Comparison of ENCODE assay signal across 13 cellular contexts in the genomic region with DNA sequence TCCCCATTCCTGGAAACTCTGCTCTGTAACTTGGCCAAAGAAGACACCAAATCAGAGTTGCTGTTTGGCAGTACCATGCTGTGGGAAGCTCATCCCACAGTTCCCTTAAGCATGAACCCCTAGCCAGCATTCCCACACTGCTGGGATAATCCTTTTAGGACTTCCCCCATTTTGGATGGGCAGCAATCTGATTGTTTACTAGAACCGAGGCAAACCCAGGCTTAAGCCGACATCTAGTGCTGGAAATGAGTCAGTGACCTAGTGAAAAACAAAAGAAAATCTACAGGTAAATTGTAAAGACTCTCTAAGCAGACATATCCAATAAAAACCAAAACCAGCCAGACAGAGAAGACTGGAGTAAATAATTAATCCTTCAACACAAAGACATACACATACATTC. TPM values are rescaled to one million over a fixed set of nuclear protein-coding genes. Genes with fewer than 3 reads are reported as not detected.
DNase-seq lines count a peak whose midpoint lies in the region; ATAC-seq and FAIRE-seq lines count a peak whose summit lies in the region.
"Had no signal": no experiment of that assay in that cellular context is flagged by ENCODE, and none has a peak within 500 bp of the region (broad histone marks: within the 10 kb centered on the region; RNA-seq: fewer than 3 reads in every experiment).

No MANE protein-coding gene starts in this region.

- no peaks in the 10 kb centered on the region for H3K79me2 ChIP-seq in GM23248 (ENCODE audit: insufficient read depth)

- no peak overlapping the region for H3K4me3 ChIP-seq in GM23248

- H3K27me3 Mint-ChIP-seq in activated naive CD4-positive, alpha-beta T cell treated with anti-CD3 and anti-CD28 coated beads, Interleukin-2, amount 50 U/mL, for 24 hours, result peaks cover 32% of the 10 kb centered on the region

- H3K9me3 ChIP-seq in GM23248 (ENCODE audit: low read depth), result no peaks in the 10 kb centered on the region

- H3K9me3 Mint-ChIP-seq in activated naive CD4-positive, alpha-beta T cell treated with anti-CD3 and anti-CD28 coated beads, Interleukin-2, amount 50 U/mL, for 24 hours, result peaks cover 13% of the 10 kb centered on the region
- peaks cover 0 to 6% of the 10 kb centered on the region in 2 donors for H3K9me3 Mint-ChIP-seq in activated naive CD4-positive, alpha-beta T cell treated with anti-CD3 and anti-CD28 coated beads, Interleukin-2, amount 50 U/mL, for 72 hours

- no peak overlapping the region for H3K4me2 ChIP-seq in GM23248 (ENCODE audit: unreplicated experiment)

- no peak overlapping the region for H3K27ac ChIP-seq in GM23248
- H3K27ac ChIP-seq: HL-60 had no signal

- 0 out of 2 replicates have a peak, but pooled peaks cover 8% of the 10 kb centered on the region for H3K27me3 ChIP-seq in GM23248 (replicated peaks; ENCODE audit: insufficient read depth)

- H3K9ac ChIP-seq in GM23248, result no peak overlapping the region

- peaks cover 9% of the 10 kb centered on the region for H3K36me3 Mint-ChIP-seq in activated naive CD4-positive, alpha-beta T cell treated with anti-CD3 and anti-CD28 coated beads, Interleukin-2, amount 50 U/mL, for 24 hours
- peaks cover 7 to 11% of the 10 kb centered on the region in 2 donors for H3K36me3 Mint-ChIP-seq in activated naive CD4-positive, alpha-beta T cell treated with anti-CD3 and anti-CD28 coated beads, Interleukin-2, amount 50 U/mL, for 72 hours

- peaks cover 8% of the 10 kb centered on the region for H3K4me1 Mint-ChIP-seq in activated naive CD4-positive, alpha-beta T cell treated with anti-CD3 and anti-CD28 coated beads, Interleukin-2, amount 50 U/mL, for 24 hours

- peak; percentile 62 for FAIRE-seq in urothelium cell line (lab: Jason Lieb, UNC)

- H3K4me1 ChIP-seq in GM23248 (ENCODE audit: insufficient read depth), result no peaks in the 10 kb centered on the region

- H3F3A ChIP-seq in GM23248 (ENCODE audit: insufficient read depth), result no peaks in the 10 kb centered on the region

- DNase-seq in activated naive CD4-positive, alpha-beta T cell treated with anti-CD3 and anti-CD28 coated beads, Interleukin-2, amount 50 U/mL, for 72 hours (ENCODE audit: low spot score in 2 of 2), result no peak
- DNase-seq in OCI-M1 (lab: John Stamatoyannopoulos, UW) (peak; percentile 27), fibroblast of peridontal ligament (ENCODE audit: extremely low read depth) (peak; percentile 8), urothelium cell line (ENCODE audit: low spot score) (no peak), NCI-H345 (lab: John Stamatoyannopoulos, UW) (no peak), GM23248 (no peak)
- DNase-seq: activated CD4-positive, alpha-beta T cell treated with anti-CD3 and anti-CD28 coated beads for 36 hours; activated effector memory CD4-positive, alpha-beta T cell treated with Interleukin-2 at 50 U/mL for 16 hours; NCI-H187; SHP77 had no signal

- H2AFZ ChIP-seq in GM23248, result no peak overlapping the region

- H4K20me1 ChIP-seq in GM23248 (ENCODE audit: insufficient read depth), result no peaks in the 10 kb centered on the region

- peak overlapping the region; percentile 11 for H3K27ac Mint-ChIP-seq in activated naive CD4-positive, alpha-beta T cell treated with anti-CD3 and anti-CD28 coated beads, Interleukin-2, amount 50 U/mL, for 24 hours
- no peak overlapping the region for H3K27ac Mint-ChIP-seq in activated naive CD4-positive, alpha-beta T cell treated with anti-CD3 and anti-CD28 coated beads, Interleukin-2, amount 50 U/mL, for 72 hours
- H3K27ac Mint-ChIP-seq: activated CD4-positive, alpha-beta T cell treated with anti-CD3 and anti-CD28 coated beads for 36 hours had no signal

- WGBS in GM23248 (ENCODE audit: low coverage in 1 of 2, low lambda C conversion rate in 2 of 2, missing lambda C conversion rate in 2 of 2), 2 experiments, result 5 to 18% methylated on average over 2 of the region's 2 CpGs

- H3K9me2 ChIP-seq in GM23248 (ENCODE audit: insufficient read depth), result no peaks in the 10 kb centered on the region

- no peaks in the 10 kb centered on the region for H3K36me3 ChIP-seq in GM23248 (ENCODE audit: low read depth)

- H3K4me3 Mint-ChIP-seq in activated naive CD4-positive, alpha-beta T cell treated with anti-CD3 and anti-CD28 coated beads, Interleukin-2, amount 50 U/mL, for 24 hours, result no peak overlapping the region
- H3K4me3 Mint-ChIP-seq: activated CD4-positive, alpha-beta T cell treated with anti-CD3 and anti-CD28 coated beads for 36 hours had no signal

- in situ Hi-C loops in GM23248 (cut with MboI), result no loop called here

- ATAC-seq in activated naive CD4-positive, alpha-beta T cell treated with anti-CD3 and anti-CD28 coated beads, Interleukin-2, amount 50 U/mL, for 72 hours, result no peak
- ATAC-seq in HG02885 (IDR thresholded peaks at IDR 0.05; ENCODE audit: poor library complexity, unreplicated experiment), result no peak
- ATAC-seq: activated CD4-positive, alpha-beta T cell treated with anti-CD3 and anti-CD28 coated beads for 36 hours had no signal

RNA-seq across cellular contexts. Expression of a gene that starts 5.2 kb away (rescaled TPM):
- 1 to 10 TPM in 1 of 2 donors, not detected in 1; 1.1 TPM for total RNA-seq in activated naive CD4-positive, alpha-beta T cell treated with anti-CD3 and anti-CD28 coated beads, Interleukin-2, amount 50 U/mL, for 72 hours
- total RNA-seq in GM23248 (2014; rRNA removed; shearing (Covaris generic)), result not detected in 2 replicates
- polyA plus RNA-seq in GM23248 (2016; fragmentation: Nextera tagmentation; extraction: Ambion mirVana), result not detected in 2 replicates

RNA-seq across cellular contexts. Expression of a gene that starts 17.4 kb away (rescaled TPM):
- 100 to 1,000 TPM; 121 to 138 TPM for total RNA-seq in activated naive CD4-positive, alpha-beta T cell treated with anti-CD3 and anti-CD28 coated beads, Interleukin-2, amount 50 U/mL, for 72 hours
- 139 and 142 TPM in 2 replicates for total RNA-seq in GM23248 (2014; rRNA removed; shearing (Covaris generic))
- 150 TPM in 2 replicates for polyA plus RNA-seq in GM23248 (2016; fragmentation: Nextera tagmentation; extraction: Ambion mirVana)

Comparison
In these comparisons a context has a peak if more than half of its experiments do, and no peak if none do; other contexts are left out.
1. DNase-seq: peak in OCI-M1 (single experiment) and fibroblast of peridontal ligament (single experiment); none in activated naive CD4-positive, alpha-beta T cell treated with anti-CD3 and anti-CD28 coated beads, Interleukin-2, amount 50 U/mL, for 72 hours (0 of 2), urothelium cell line (single experiment), NCI-H345 (single experiment) and GM23248 (single experiment).